Comparison of ENCODE assay signal across 23 cellular contexts in genomic region chr7:130379551-130380120, GRCh38. TPM values are rescaled to one million over a fixed set of nuclear protein-coding genes. Genes with fewer than 3 reads are reported as not detected.
DNase-seq lines count a peak whose midpoint lies in the region; ATAC-seq, FAIRE-seq and TF ChIP-seq lines count a peak whose summit lies in the region.
"Had no signal": no experiment of that assay in that cellular context is flagged by ENCODE, and none has a peak within 500 bp of the region (broad histone marks: within the 10 kb centered on the region; RNA-seq: fewer than 3 reads in every experiment).

No MANE protein-coding gene starts in this region.

- 17% methylated on average over 17 of the region's 17 CpGs for WGBS in K562 (ENCODE audit: insufficient coverage, low coverage, missing lambda C conversion rate)
- 87 to 88% methylated on average over 14 to 17 of the region's 17 CpGs for WGBS in mesodermal cell (ENCODE audit: insufficient coverage in 2 of 2), 2 experiments

- no peak for TF ChIP-seq POLR2A in K562 (conservative IDR thresholded peaks at IDR 0.05)

- no peak overlapping the region for H3K4me2 ChIP-seq in K562 (ENCODE audit: insufficient read depth, low read length)

- ATAC-seq in K562 = peak; percentile 16
- ATAC-seq in sciatic nerve = peak; percentile 14
- ATAC-seq in HG03135 (IDR thresholded peaks at IDR 0.05; ENCODE audit: unreplicated experiment) = no peak
- ATAC-seq in GM21515 (IDR thresholded peaks at IDR 0.05; ENCODE audit: unreplicated experiment) = no peak
- ATAC-seq: mucosa of descending colon had no signal

- no peaks in the 10 kb centered on the region for H3K9me1 ChIP-seq in K562 (ENCODE audit: control insufficient read depth, insufficient read depth, low read length)

- no peak for TF ChIP-seq EP300 in K562 (IDR thresholded peaks at IDR 0.05; ENCODE audit: low read length)

- intact Hi-C loops in K562 (cut with micrococcal nuclease) = no loop called here
- intact Hi-C loops in sciatic nerve (cut with DNase I) = no loop called here

- H3K9me3 ChIP-seq in HUES6 (ENCODE audit: control insufficient read depth, insufficient read depth, low read depth, low read length) (peaks cover 23% of the 10 kb centered on the region), K562 (replicated peaks; ENCODE audit: control insufficient read depth, insufficient read depth, low read depth, low read length) (0 out of 2 replicates have a peak, but pooled peaks cover 3% of the 10 kb centered on the region), mesodermal cell (ENCODE audit: control insufficient read depth, low read length) (peaks cover 25% of the 10 kb centered on the region)

- no peak for TF ChIP-seq RAD21 in K562 (CRISPR knock-in tag; conservative IDR thresholded peaks at IDR 0.05 in 1 of 2, IDR thresholded peaks at IDR 0.05 in 1 of 2)

- H3K4me1 ChIP-seq in HUES6 (ENCODE audit: control insufficient read depth, insufficient read depth, low read length) (peaks cover 10% of the 10 kb centered on the region; the same call in 1 of the 2 replicates), K562 (replicated peaks in 1 of 2; ENCODE audit: control insufficient read depth in 2 of 2, insufficient read depth in 2 of 2, low read length in 2 of 2) (peaks cover 7 to 22% of the 10 kb centered on the region in 2 experiments; a peak in 4 of 5 replicates), mesodermal cell (ENCODE audit: control insufficient read depth, insufficient read depth, low read length, poor library complexity, severe bottlenecking) (peaks cover 6% of the 10 kb centered on the region)

- no peak for TF ChIP-seq CTCF in K562 (IDR thresholded peaks at IDR 0.05 in 2 of 3, conservative IDR thresholded peaks at IDR 0.05 in 1 of 3; ENCODE audit: insufficient read depth in 2 of 3, low read depth in 1 of 3, low read length in 3 of 3)

- DNase-seq in K562 (ENCODE audit: extremely low read depth in 1 of 4, low spot score in 3 of 4) (no peak), sciatic nerve (ENCODE audit: low spot score) (no peak), NCI-H69 (lab: John Stamatoyannopoulos, UW) (no peak), A172 (ENCODE audit: low spot score) (no peak)
- DNase-seq: activated CD4-positive, alpha-beta T cell treated with anti-CD3 and anti-CD28 coated beads for 48 hours; activated naive CD4-positive, alpha-beta T cell treated with anti-CD3 and anti-CD28 coated beads, Interleukin-2, amount 10 ng/mL, durations not matched to agents 7 days and 5 days; COR-L47; esophagus squamous epithelium; heart left ventricle; mucosa of descending colon; NCI-H1436; NCI-H2227 treated with DMSO at 0.1 percent for 48 hours; stimulated activated CD4-positive, alpha-beta T cell treated with anti-CD3 and anti-CD28 coated beads, Interleukin-15, amount 100 ng/mL, for 24 hours; T1000 had no signal

- no peak for FAIRE-seq in K562 (lab: Jason Lieb, UNC)
- FAIRE-seq: H54, islet of Langerhans had no signal

- BruUV-seq in K562 (replicated peaks; lab: Mats Ljungman, UMichigan) = no TSS peak

- in situ Hi-C loops in K562 (cut with MboI) = no loop called here

- H3K27ac ChIP-seq in HUES6 (ENCODE audit: low read depth, low read length) (no peak overlapping the region), K562 (ENCODE audit: extremely low read depth, low read depth, low read length) (no peak overlapping the region), mesodermal cell (ENCODE audit: low read depth, low read length, severe bottlenecking) (peak overlapping the region; percentile 77)
- H3K27ac ChIP-seq: esophagus squamous epithelium, heart left ventricle, SJSA1 had no signal

- CTCF ChIA-PET in K562 (lab: Yijun Ruan, JAX; ENCODE audit: low intra/inter-chr PET ratio) = no interaction called here

- no peaks in the 10 kb centered on the region for H3K36me3 ChIP-seq in HUES6 (ENCODE audit: control insufficient read depth, insufficient read depth, low read length)
- H3K36me3 ChIP-seq in K562 (ENCODE audit: control insufficient read depth, insufficient read depth, low read length) = no peaks in the 10 kb centered on the region
- no peaks in the 10 kb centered on the region for H3K36me3 ChIP-seq in mesodermal cell (ENCODE audit: control insufficient read depth, insufficient read depth, low read length)
- H3K36me3 ChIP-seq: esophagus squamous epithelium, heart left ventricle, SJSA1 had no signal

- POLR2A ChIA-PET in K562 (lab: Yijun Ruan, JAX) = interaction anchor here (1.3 kb wide), 1 partner anchor 10 kb away, joined by 3 read pairs; no protein-coding TSS in a partner anchor

- no peaks in the 10 kb centered on the region for H3K79me2 ChIP-seq in K562 (ENCODE audit: control insufficient read depth, insufficient read depth, low read length)

- H4K20me1 ChIP-seq in K562 (replicated peaks; ENCODE audit: control insufficient read depth, insufficient read depth, low read length) = no peaks in the 10 kb centered on the region

- H3K9ac ChIP-seq in HUES6 (ENCODE audit: low read length) = peak overlapping the region; percentile 43
- peak overlapping the region in 1 of 2 experiments; percentile 69; a peak in 1 of 4 replicates for H3K9ac ChIP-seq in K562 (ENCODE audit: insufficient read depth in 1 of 2, low read depth in 2 of 2, low read length in 2 of 2)

- H3K4me3 ChIP-seq in HUES6 (ENCODE audit: low read depth, low read length) (no peak overlapping the region), K562 (no peak overlapping the region), mesodermal cell (ENCODE audit: extremely low read depth, insufficient read depth, low read length, poor library complexity, severe bottlenecking) (no peak overlapping the region)
- H3K4me3 ChIP-seq: esophagus squamous epithelium, heart left ventricle, mucosa of descending colon, SJSA1 had no signal

- H2AFZ ChIP-seq in K562 (ENCODE audit: low read depth, low read length) = peak overlapping the region; percentile 38; the same call in 1 of the 2 replicates

- H3K27me3 ChIP-seq in HUES6 (ENCODE audit: control insufficient read depth, insufficient read depth, low read length) (no peaks in the 10 kb centered on the region), K562 (ENCODE audit: control insufficient read depth in 2 of 2, insufficient read depth in 2 of 2, low read length in 2 of 2) (peaks cover 5 to 30% of the 10 kb centered on the region in 2 experiments; a peak in 4 of 5 replicates)
- H3K27me3 ChIP-seq: esophagus squamous epithelium, heart left ventricle, SJSA1 had no signal

TF ChIP-seq in K562, 482 proteins besides CTCF, POLR2A, EP300 and RAD21 (continues in another document):
- TF ChIP-seq, protein P1, sequence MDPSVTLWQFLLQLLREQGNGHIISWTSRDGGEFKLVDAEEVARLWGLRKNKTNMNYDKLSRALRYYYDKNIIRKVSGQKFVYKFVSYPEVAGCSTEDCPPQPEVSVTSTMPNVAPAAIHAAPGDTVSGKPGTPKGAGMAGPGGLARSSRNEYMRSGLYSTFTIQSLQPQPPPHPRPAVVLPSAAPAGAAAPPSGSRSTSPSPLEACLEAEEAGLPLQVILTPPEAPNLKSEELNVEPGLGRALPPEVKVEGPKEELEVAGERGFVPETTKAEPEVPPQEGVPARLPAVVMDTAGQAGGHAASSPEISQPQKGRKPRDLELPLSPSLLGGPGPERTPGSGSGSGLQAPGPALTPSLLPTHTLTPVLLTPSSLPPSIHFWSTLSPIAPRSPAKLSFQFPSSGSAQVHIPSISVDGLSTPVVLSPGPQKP (CRISPR knock-in tag; IDR thresholded peaks at IDR 0.05) = 0 out of 2 replicates have a peak, but pooled peaks have one; percentile 33

RNA-seq across cellular contexts. Expression of gene CPA1, which starts 0.7 kb away (rescaled TPM):
- not detected in 2 replicates for total RNA-seq in K562 (2011; cell fraction: chromatin; rRNA removed; ENCODE audit: low replicate concordance)
- not detected in 2 replicates for total RNA-seq in K562 (2011; cell fraction: nucleolus; rRNA removed)
- not detected in 2 replicates for total RNA-seq in K562 (2011; cell fraction: nucleoplasm; rRNA removed)
- not detected in 2 replicates for total RNA-seq in K562 (2014; rRNA removed)
- not detected in 2 replicates for total RNA-seq in K562 (2014; rRNA removed; fragmentation: Illumina TruSeq; extraction: Trizol)
- not detected in 2 replicates for total RNA-seq in K562 (2015; rRNA removed; fragmentation: Illumina TruSeq; extraction: Trizol)
- total RNA-seq in K562 (2021) = 6.5 and 9.7 TPM in 2 replicates
- polyA plus RNA-seq in K562 (2011; rRNA removed) = not detected in 2 replicates
- not detected in 2 replicates for polyA plus RNA-seq in K562 (2011; cell fraction: cytosol; rRNA removed)
- not detected in 2 replicates for polyA plus RNA-seq in K562 (2011; cell fraction: nucleus; rRNA removed)
- not detected in 2 replicates for polyA plus RNA-seq in K562 (2012)
- not detected in 2 replicates for polyA plus RNA-seq in K562 (2014; fragmentation: Illumina TruSeq; extraction: Trizol)
- polyA plus RNA-seq in K562 (2014; fragmentation: Nextera tagmentation; extraction: Ambion mirVana) = not detected
- not detected in 2 replicates for polyA plus RNA-seq in K562 (2014; rRNA removed)
- polyA minus RNA-seq in K562 (2011; rRNA and poly(A)+ RNA removed) = not detected in 2 replicates
- polyA minus RNA-seq in K562 (2011; cell fraction: cytosol; rRNA and poly(A)+ RNA removed) = not detected in 2 replicates
- polyA minus RNA-seq in K562 (2011; cell fraction: nucleus; rRNA and poly(A)+ RNA removed) = not detected in 2 replicates
- 1.00 TPM for polyA plus RNA-seq in mesodermal cell (2013, experiment 1 of 2)
- polyA plus RNA-seq in mesodermal cell (2013, experiment 2 of 2) = 1.3 TPM
- total RNA-seq in sciatic nerve = 4.1 TPM
- total RNA-seq in A172 (2014; rRNA removed; shearing (Covaris generic)) = 0.34 and 2.6 TPM in 2 replicates
- total RNA-seq: bronchial epithelial cell, esophagus squamous epithelium, G401, mucosa of descending colon, SJSA1 had no signal

RNA-seq across cellular contexts. Expression of gene CPA5, which starts 35.0 kb away (rescaled TPM):
- 1.00 TPM in 1 of 2 replicates, not detected in the other for total RNA-seq in K562 (2011; cell fraction: chromatin; rRNA removed; ENCODE audit: low replicate concordance)
- 0.33 and 3.7 TPM in 2 replicates for total RNA-seq in K562 (2011; cell fraction: nucleolus; rRNA removed)
- total RNA-seq in K562 (2011; cell fraction: nucleoplasm; rRNA removed) = 0.31 and 0.66 TPM in 2 replicates
- 0.16 and 0.23 TPM in 2 replicates for total RNA-seq in K562 (2014; rRNA removed)
- total RNA-seq in K562 (2014; rRNA removed; fragmentation: Illumina TruSeq; extraction: Trizol) = 0.29 and 0.91 TPM in 2 replicates
- 0.26 and 0.94 TPM in 2 replicates for total RNA-seq in K562 (2015; rRNA removed; fragmentation: Illumina TruSeq; extraction: Trizol)
- 0.18 and 0.22 TPM in 2 replicates for total RNA-seq in K562 (2021)
- 0.14 and 0.50 TPM in 2 replicates for polyA plus RNA-seq in K562 (2011; rRNA removed)
- 0.07 and 0.19 TPM in 2 replicates for polyA plus RNA-seq in K562 (2011; cell fraction: cytosol; rRNA removed)
- polyA plus RNA-seq in K562 (2011; cell fraction: nucleus; rRNA removed) = 0.29 and 2.2 TPM in 2 replicates
- polyA plus RNA-seq in K562 (2012) = 0.91 and 6.4 TPM in 2 replicates
- polyA plus RNA-seq in K562 (2014; fragmentation: Illumina TruSeq; extraction: Trizol) = 0.24 and 1.00 TPM in 2 replicates
- polyA plus RNA-seq in K562 (2014; fragmentation: Nextera tagmentation; extraction: Ambion mirVana) = 1 to 10 TPM; 1.0 to 2.4 TPM
- 0.11 and 0.13 TPM in 2 replicates for polyA plus RNA-seq in K562 (2014; rRNA removed)
- polyA minus RNA-seq in K562 (2011; rRNA and poly(A)+ RNA removed) = not detected in 2 replicates
- not detected in 2 replicates for polyA minus RNA-seq in K562 (2011; cell fraction: cytosol; rRNA and poly(A)+ RNA removed)
- not detected in 2 replicates for polyA minus RNA-seq in K562 (2011; cell fraction: nucleus; rRNA and poly(A)+ RNA removed)
- polyA plus RNA-seq in mesodermal cell (2013, experiment 1 of 2) = not detected
- not detected for polyA plus RNA-seq in mesodermal cell (2013, experiment 2 of 2)
- not detected for total RNA-seq in sciatic nerve
- total RNA-seq in A172 (2014; rRNA removed; shearing (Covaris generic)) = 0.28 and 1.0 TPM in 2 replicates
- total RNA-seq: bronchial epithelial cell, esophagus squamous epithelium, G401, heart left ventricle, mucosa of descending colon had no signal
- polyA plus RNA-seq: heart left ventricle had no signal

Comparison
In these comparisons a context has a peak if more than half of its experiments do, and no peak if none do; other contexts are left out.
1. ATAC-seq: peak in K562 (single experiment) and sciatic nerve (single experiment); none in HG03135 (single experiment) and GM21515 (single experiment).